In genomic region chr19:12722566-12723382, GRCh38 we compare ENCODE assay signal across 1 cellular context.
A peak's percentile ranks its signal among the peaks of the same experiment; 100 is the strongest.
TF ChIP-seq lines count a peak whose summit lies in the region.

No MANE protein-coding gene starts in this region.

TF ChIP-seq in HEK293, 187 proteins besides CTCF, POLR2A, EP300 and RAD21 (continued from another document and continues in another):
- no peak for TF ChIP-seq ZBTB49 (tag by site-specific recombination; IDR thresholded peaks at IDR 0.05; ENCODE audit: low read depth)
- TF ChIP-seq, protein P1, sequence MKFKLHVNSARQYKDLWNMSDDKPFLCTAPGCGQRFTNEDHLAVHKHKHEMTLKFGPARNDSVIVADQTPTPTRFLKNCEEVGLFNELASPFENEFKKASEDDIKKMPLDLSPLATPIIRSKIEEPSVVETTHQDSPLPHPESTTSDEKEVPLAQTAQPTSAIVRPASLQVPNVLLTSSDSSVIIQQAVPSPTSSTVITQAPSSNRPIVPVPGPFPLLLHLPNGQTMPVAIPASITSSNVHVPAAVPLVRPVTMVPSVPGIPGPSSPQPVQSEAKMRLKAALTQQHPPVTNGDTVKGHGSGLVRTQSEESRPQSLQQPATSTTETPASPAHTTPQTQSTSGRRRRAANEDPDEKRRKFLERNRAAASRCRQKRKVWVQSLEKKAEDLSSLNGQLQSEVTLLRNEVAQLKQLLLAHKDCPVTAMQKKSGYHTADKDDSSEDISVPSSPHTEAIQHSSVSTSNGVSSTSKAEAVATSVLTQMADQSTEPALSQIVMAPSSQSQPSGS (tag by site-specific recombination; IDR thresholded peaks at IDR 0.05; ENCODE audit: low read depth): peak; percentile 30; the same call in 1 of the 2 replicates
- no peak for TF ChIP-seq ZNF19 (tag by site-specific recombination; IDR thresholded peaks at IDR 0.05; ENCODE audit: low read depth)
- no peak for TF ChIP-seq SCRT2 (tag by site-specific recombination; IDR thresholded peaks at IDR 0.05)
- TF ChIP-seq ZNF600 (tag by site-specific recombination; IDR thresholded peaks at IDR 0.05): peak; percentile 92
- TF ChIP-seq, protein P2, sequence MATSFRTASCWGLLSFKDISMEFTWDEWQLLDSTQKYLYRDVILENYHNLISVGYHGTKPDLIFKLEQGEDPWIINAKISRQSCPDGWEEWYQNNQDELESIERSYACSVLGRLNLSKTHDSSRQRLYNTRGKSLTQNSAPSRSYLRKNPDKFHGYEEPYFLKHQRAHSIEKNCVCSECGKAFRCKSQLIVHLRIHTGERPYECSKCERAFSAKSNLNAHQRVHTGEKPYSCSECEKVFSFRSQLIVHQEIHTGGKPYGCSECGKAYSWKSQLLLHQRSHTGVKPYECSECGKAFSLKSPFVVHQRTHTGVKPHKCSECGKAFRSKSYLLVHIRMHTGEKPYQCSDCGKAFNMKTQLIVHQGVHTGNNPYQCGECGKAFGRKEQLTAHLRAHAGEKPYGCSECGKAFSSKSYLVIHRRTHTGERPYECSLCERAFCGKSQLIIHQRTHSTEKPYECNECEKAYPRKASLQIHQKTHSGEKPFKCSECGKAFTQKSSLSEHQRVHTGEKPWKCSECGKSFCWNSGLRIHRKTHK (tag by site-specific recombination; IDR thresholded peaks at IDR 0.05): no peak
- TF ChIP-seq MZF1 (tag by site-specific recombination; IDR thresholded peaks at IDR 0.05; ENCODE audit: borderline replicate concordance): no peak; the same call in 1 of the 2 replicates
- TF ChIP-seq ZNF701 (tag by site-specific recombination; IDR thresholded peaks at IDR 0.05): no peak
- no peak for TF ChIP-seq ZNF747 (tag by site-specific recombination; IDR thresholded peaks at IDR 0.05)
- no peak for TF ChIP-seq KLF10 (tag by site-specific recombination; IDR thresholded peaks at IDR 0.05)
- 0 out of 2 replicates have a peak, but pooled peaks have one; percentile 17 for TF ChIP-seq YY2 (tag by site-specific recombination; IDR thresholded peaks at IDR 0.05)
- TF ChIP-seq KLF16 (tag by site-specific recombination; IDR thresholded peaks at IDR 0.05): peak; percentile 65
- TF ChIP-seq ZNF670 (tag by site-specific recombination; IDR thresholded peaks at IDR 0.05; ENCODE audit: low read depth): no peak
- TF ChIP-seq, protein P3, sequence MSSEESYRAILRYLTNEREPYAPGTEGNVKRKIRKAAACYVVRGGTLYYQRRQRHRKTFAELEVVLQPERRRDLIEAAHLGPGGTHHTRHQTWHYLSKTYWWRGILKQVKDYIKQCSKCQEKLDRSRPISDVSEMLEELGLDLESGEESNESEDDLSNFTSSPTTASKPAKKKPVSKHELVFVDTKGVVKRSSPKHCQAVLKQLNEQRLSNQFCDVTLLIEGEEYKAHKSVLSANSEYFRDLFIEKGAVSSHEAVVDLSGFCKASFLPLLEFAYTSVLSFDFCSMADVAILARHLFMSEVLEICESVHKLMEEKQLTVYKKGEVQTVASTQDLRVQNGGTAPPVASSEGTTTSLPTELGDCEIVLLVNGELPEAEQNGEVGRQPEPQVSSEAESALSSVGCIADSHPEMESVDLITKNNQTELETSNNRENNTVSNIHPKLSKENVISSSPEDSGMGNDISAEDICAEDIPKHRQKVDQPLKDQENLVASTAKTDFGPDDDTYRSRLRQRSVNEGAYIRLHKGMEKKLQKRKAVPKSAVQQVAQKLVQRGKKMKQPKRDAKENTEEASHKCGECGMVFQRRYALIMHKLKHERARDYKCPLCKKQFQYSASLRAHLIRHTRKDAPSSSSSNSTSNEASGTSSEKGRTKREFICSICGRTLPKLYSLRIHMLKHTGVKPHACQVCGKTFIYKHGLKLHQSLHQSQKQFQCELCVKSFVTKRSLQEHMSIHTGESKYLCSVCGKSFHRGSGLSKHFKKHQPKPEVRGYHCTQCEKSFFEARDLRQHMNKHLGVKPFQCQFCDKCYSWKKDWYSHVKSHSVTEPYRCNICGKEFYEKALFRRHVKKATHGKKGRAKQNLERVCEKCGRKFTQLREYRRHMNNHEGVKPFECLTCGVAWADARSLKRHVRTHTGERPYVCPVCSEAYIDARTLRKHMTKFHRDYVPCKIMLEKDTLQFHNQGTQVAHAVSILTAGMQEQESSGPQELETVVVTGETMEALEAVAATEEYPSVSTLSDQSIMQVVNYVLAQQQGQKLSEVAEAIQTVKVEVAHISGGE (tag by site-specific recombination; conservative IDR thresholded peaks at IDR 0.05; ENCODE audit: low read depth): peak; percentile 83
- no peak for TF ChIP-seq ZNF501 (tag by site-specific recombination; IDR thresholded peaks at IDR 0.05)
- TF ChIP-seq ZNF626 (tag by site-specific recombination; IDR thresholded peaks at IDR 0.05): no peak
- no peak for TF ChIP-seq ZNF132 (tag by site-specific recombination; IDR thresholded peaks at IDR 0.05; ENCODE audit: borderline replicate concordance)
- TF ChIP-seq TRIM28 (IDR thresholded peaks at IDR 0.05; ENCODE audit: borderline replicate concordance, low read length): no peak
- TF ChIP-seq PRDM2 (tag by site-specific recombination; IDR thresholded peaks at IDR 0.05; ENCODE audit: borderline replicate concordance): no peak
- TF ChIP-seq, protein P4, sequence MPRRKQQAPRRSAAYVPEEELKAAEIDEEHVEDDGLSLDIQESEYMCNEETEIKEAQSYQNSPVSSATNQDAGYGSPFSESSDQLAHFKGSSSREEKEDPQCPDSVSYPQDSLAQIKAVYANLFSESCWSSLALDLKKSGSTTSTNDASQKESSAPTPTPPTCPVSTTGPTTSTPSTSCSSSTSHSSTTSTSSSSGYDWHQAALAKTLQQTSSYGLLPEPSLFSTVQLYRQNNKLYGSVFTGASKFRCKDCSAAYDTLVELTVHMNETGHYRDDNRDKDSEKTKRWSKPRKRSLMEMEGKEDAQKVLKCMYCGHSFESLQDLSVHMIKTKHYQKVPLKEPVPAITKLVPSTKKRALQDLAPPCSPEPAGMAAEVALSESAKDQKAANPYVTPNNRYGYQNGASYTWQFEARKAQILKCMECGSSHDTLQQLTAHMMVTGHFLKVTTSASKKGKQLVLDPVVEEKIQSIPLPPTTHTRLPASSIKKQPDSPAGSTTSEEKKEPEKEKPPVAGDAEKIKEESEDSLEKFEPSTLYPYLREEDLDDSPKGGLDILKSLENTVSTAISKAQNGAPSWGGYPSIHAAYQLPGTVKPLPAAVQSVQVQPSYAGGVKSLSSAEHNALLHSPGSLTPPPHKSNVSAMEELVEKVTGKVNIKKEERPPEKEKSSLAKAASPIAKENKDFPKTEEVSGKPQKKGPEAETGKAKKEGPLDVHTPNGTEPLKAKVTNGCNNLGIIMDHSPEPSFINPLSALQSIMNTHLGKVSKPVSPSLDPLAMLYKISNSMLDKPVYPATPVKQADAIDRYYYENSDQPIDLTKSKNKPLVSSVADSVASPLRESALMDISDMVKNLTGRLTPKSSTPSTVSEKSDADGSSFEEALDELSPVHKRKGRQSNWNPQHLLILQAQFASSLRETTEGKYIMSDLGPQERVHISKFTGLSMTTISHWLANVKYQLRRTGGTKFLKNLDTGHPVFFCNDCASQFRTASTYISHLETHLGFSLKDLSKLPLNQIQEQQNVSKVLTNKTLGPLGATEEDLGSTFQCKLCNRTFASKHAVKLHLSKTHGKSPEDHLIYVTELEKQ (tag by site-specific recombination; IDR thresholded peaks at IDR 0.05; ENCODE audit: borderline replicate concordance): peak; percentile 65; the same call in 1 of the 2 replicates
- TF ChIP-seq, protein P5, sequence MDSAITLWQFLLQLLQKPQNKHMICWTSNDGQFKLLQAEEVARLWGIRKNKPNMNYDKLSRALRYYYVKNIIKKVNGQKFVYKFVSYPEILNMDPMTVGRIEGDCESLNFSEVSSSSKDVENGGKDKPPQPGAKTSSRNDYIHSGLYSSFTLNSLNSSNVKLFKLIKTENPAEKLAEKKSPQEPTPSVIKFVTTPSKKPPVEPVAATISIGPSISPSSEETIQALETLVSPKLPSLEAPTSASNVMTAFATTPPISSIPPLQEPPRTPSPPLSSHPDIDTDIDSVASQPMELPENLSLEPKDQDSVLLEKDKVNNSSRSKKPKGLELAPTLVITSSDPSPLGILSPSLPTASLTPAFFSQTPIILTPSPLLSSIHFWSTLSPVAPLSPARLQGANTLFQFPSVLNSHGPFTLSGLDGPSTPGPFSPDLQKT (IDR thresholded peaks at IDR 0.05; ENCODE audit: borderline replicate concordance, low read depth, low read length): no peak
- TF ChIP-seq REST (tag by site-specific recombination; IDR thresholded peaks at IDR 0.05): no peak
- TF ChIP-seq FEZF1 (tag by site-specific recombination; IDR thresholded peaks at IDR 0.05): peak; percentile 48; the same call in 1 of the 2 replicates
- no peak for TF ChIP-seq ZNF658 (tag by site-specific recombination; IDR thresholded peaks at IDR 0.05)
- TF ChIP-seq ZNF37A (tag by site-specific recombination; IDR thresholded peaks at IDR 0.05): no peak
- TF ChIP-seq ZNF394 (tag by site-specific recombination; IDR thresholded peaks at IDR 0.05; ENCODE audit: borderline replicate concordance): peak; percentile 62; the same call in 1 of the 2 replicates
- no peak for TF ChIP-seq ZNF350 (tag by site-specific recombination; IDR thresholded peaks at IDR 0.05)
- no peak for TF ChIP-seq ZNF239 (tag by site-specific recombination; IDR thresholded peaks at IDR 0.05)
- no peak for TF ChIP-seq ZNF184 (tag by site-specific recombination; IDR thresholded peaks at IDR 0.05)
